ENCODE assay signal across 9 cellular contexts in genomic region chr16:15649727-15650018, GRCh38. TPM values are rescaled to one million over a fixed set of nuclear protein-coding genes. Genes with fewer than 3 reads are reported as not detected.
DNase-seq lines count a peak whose midpoint lies in the region; ATAC-seq lines count a peak whose summit lies in the region.
"Had no signal": no experiment of that assay in that cellular context is flagged by ENCODE, and none has a peak within 500 bp of the region (broad histone marks: within the 10 kb centered on the region; RNA-seq: fewer than 3 reads in every experiment).

No MANE protein-coding gene starts in this region.

- H3K4me1 Mint-ChIP-seq in T-helper 2 cell treated with Interferon-gamma antibody and Interleukin-4, amounts not matched to agents 5 μg/mL and 100 μg/mL, for 36 hours (ENCODE audit: low read depth) = peaks cover 22% of the 10 kb centered on the region
- H3K4me1 Mint-ChIP-seq in activated T-helper 2 cell treated with anti-CD3 and anti-CD28 coated beads, Interferon-gamma antibody, Interleukin-2, Interleukin-4, amounts not matched to agents 10 μg/mL and 5 μg/mL and 100 μg/mL, durations not matched to agents 14 hours and 24 hours and 36 hours (ENCODE audit: low read depth) = peaks cover 16% of the 10 kb centered on the region
- H3K4me1 Mint-ChIP-seq in immature natural killer cell = peaks cover 31 to 33% of the 10 kb centered on the region in 2 donors

- H3K4me1 ChIP-seq in subcutaneous abdominal adipose tissue (ENCODE audit: control insufficient read depth in 5 of 5, insufficient read depth in 5 of 5, low read length in 5 of 5) = peaks cover 3 to 18% (median 15%) of the 10 kb centered on the region in 5 donors

- no peak for DNase-seq in T-helper 2 cell treated with Interferon-gamma antibody and Interleukin-4, amounts not matched to agents 5 μg/mL and 100 μg/mL, for 36 hours (ENCODE audit: low spot score)
- DNase-seq in T-helper 2 cell (no peak), immature natural killer cell (no peak), NCI-H1092 (lab: John Stamatoyannopoulos, UW) (no peak)
- no peak for DNase-seq in activated T-helper 2 cell treated with anti-CD3 and anti-CD28 coated beads, Interferon-gamma antibody, Interleukin-2, Interleukin-4, amounts not matched to agents 10 μg/mL and 5 μg/mL and 100 μg/mL, durations not matched to agents 14 hours and 24 hours and 36 hours (ENCODE audit: low spot score)
- no peak for DNase-seq in activated effector memory CD4-positive, alpha-beta T cell treated with Interleukin-2 at 50 U/mL for 16 hours
- DNase-seq: NCI-H2081 treated with DMSO at 0.1 percent for 48 hours had no signal

- peaks cover 11% of the 10 kb centered on the region for H3K36me3 Mint-ChIP-seq in T-helper 2 cell treated with Interferon-gamma antibody and Interleukin-4, amounts not matched to agents 5 μg/mL and 100 μg/mL, for 36 hours (ENCODE audit: low read depth)
- peaks cover 14% of the 10 kb centered on the region for H3K36me3 Mint-ChIP-seq in activated T-helper 2 cell treated with anti-CD3 and anti-CD28 coated beads, Interferon-gamma antibody, Interleukin-2, Interleukin-4, amounts not matched to agents 10 μg/mL and 5 μg/mL and 100 μg/mL, durations not matched to agents 14 hours and 24 hours and 36 hours (ENCODE audit: low read depth)
- H3K36me3 Mint-ChIP-seq in immature natural killer cell = peaks cover 0 to 4% (median 3%) of the 10 kb centered on the region in 3 donors

- H3K36me3 ChIP-seq in subcutaneous abdominal adipose tissue (ENCODE audit: control insufficient read depth in 5 of 5, insufficient read depth in 5 of 5, low read length in 5 of 5) = peaks cover 0 to 3% (median 0%) of the 10 kb centered on the region in 5 donors

- no peak for ATAC-seq in HG03442 (IDR thresholded peaks at IDR 0.05; ENCODE audit: unreplicated experiment)

- peak overlapping the region; percentile 58 to 94 (median 66) for H3K4me3 ChIP-seq in subcutaneous abdominal adipose tissue (ENCODE audit: low read depth in 1 of 5, low read length in 5 of 5)

- peak overlapping the region; percentile 78 for H3K27ac Mint-ChIP-seq in T-helper 2 cell treated with Interferon-gamma antibody and Interleukin-4, amounts not matched to agents 5 μg/mL and 100 μg/mL, for 36 hours
- peak overlapping the region; percentile 78 for H3K27ac Mint-ChIP-seq in activated T-helper 2 cell treated with anti-CD3 and anti-CD28 coated beads, Interferon-gamma antibody, Interleukin-2, Interleukin-4, amounts not matched to agents 10 μg/mL and 5 μg/mL and 100 μg/mL, durations not matched to agents 14 hours and 24 hours and 36 hours
- H3K27ac Mint-ChIP-seq in immature natural killer cell = peak overlapping the region; percentile 87 to 93 (median 90)

- no peak overlapping the region for H3K27ac ChIP-seq in subcutaneous abdominal adipose tissue (ENCODE audit: low read depth, low read length)

- H3K4me3 Mint-ChIP-seq in T-helper 2 cell treated with Interferon-gamma antibody and Interleukin-4, amounts not matched to agents 5 μg/mL and 100 μg/mL, for 36 hours = peak overlapping the region; percentile 84
- H3K4me3 Mint-ChIP-seq in activated T-helper 2 cell treated with anti-CD3 and anti-CD28 coated beads, Interferon-gamma antibody, Interleukin-2, Interleukin-4, amounts not matched to agents 10 μg/mL and 5 μg/mL and 100 μg/mL, durations not matched to agents 14 hours and 24 hours and 36 hours (ENCODE audit: low read depth) = peak overlapping the region; percentile 78
- H3K4me3 Mint-ChIP-seq in immature natural killer cell = peak overlapping the region; percentile 85 to 99 (median 88)

- no peaks in the 10 kb centered on the region for H3K27me3 ChIP-seq in subcutaneous abdominal adipose tissue (ENCODE audit: control insufficient read depth in 5 of 5, insufficient read depth in 4 of 5, low read length in 5 of 5)

- no peaks in the 10 kb centered on the region for H3K9me3 Mint-ChIP-seq in T-helper 2 cell treated with Interferon-gamma antibody and Interleukin-4, amounts not matched to agents 5 μg/mL and 100 μg/mL, for 36 hours
- H3K9me3 Mint-ChIP-seq in activated T-helper 2 cell treated with anti-CD3 and anti-CD28 coated beads, Interferon-gamma antibody, Interleukin-2, Interleukin-4, amounts not matched to agents 10 μg/mL and 5 μg/mL and 100 μg/mL, durations not matched to agents 14 hours and 24 hours and 36 hours = no peaks in the 10 kb centered on the region
- H3K9me3 Mint-ChIP-seq in immature natural killer cell = no peaks in the 10 kb centered on the region

- H3K9me3 ChIP-seq in subcutaneous abdominal adipose tissue (ENCODE audit: control insufficient read depth in 5 of 5, low read length in 5 of 5) = no peaks in the 10 kb centered on the region

- H3K9ac ChIP-seq in subcutaneous abdominal adipose tissue (ENCODE audit: low read length in 5 of 5) = peak overlapping the region in 3 of 5 donors; percentile 35 to 69 (median 56)

- H3K27me3 Mint-ChIP-seq in T-helper 2 cell treated with Interferon-gamma antibody and Interleukin-4, amounts not matched to agents 5 μg/mL and 100 μg/mL, for 36 hours (ENCODE audit: low read depth) = no peaks in the 10 kb centered on the region
- no peaks in the 10 kb centered on the region for H3K27me3 Mint-ChIP-seq in activated T-helper 2 cell treated with anti-CD3 and anti-CD28 coated beads, Interferon-gamma antibody, Interleukin-2, Interleukin-4, amounts not matched to agents 10 μg/mL and 5 μg/mL and 100 μg/mL, durations not matched to agents 14 hours and 24 hours and 36 hours (ENCODE audit: low read depth)
- peaks cover 3 to 14% (median 8%) of the 10 kb centered on the region in 3 donors for H3K27me3 Mint-ChIP-seq in immature natural killer cell (ENCODE audit: low read depth in 3 of 3)

- intact Hi-C loops in activated T-helper 2 cell treated with anti-CD3 and anti-CD28 coated beads, Interferon-gamma antibody, Interleukin-2, Interleukin-4, amounts not matched to agents 10 μg/mL and 5 μg/mL and 100 μg/mL, durations not matched to agents 14 hours and 24 hours and 36 hours (cut with micrococcal nuclease) = loop anchor here (1.0 to 2.0 kb wide), 3 partner anchors 7 to 59 kb away; no protein-coding TSS in a partner anchor

RNA-seq across cellular contexts. Expression of gene NDE1, which starts 0.4 kb away (rescaled TPM):
- 88.8 and 97.7 TPM in 2 replicates for total RNA-seq in activated T-helper 2 cell treated with anti-CD3 and anti-CD28 coated beads, Interferon-gamma antibody, Interleukin-2, Interleukin-4, amounts not matched to agents 10 μg/mL and 5 μg/mL and 100 μg/mL, durations not matched to agents 14 hours and 24 hours and 36 hours
- polyA plus RNA-seq in immature natural killer cell = 10 to 100 TPM in 2 of 3 donors, 1 to 10 TPM in 1; 3.8 to 55.1 (median 16.8) TPM

RNA-seq across cellular contexts. Expression of gene MARF1, which starts 6.7 kb away (rescaled TPM):
- total RNA-seq in activated T-helper 2 cell treated with anti-CD3 and anti-CD28 coated beads, Interferon-gamma antibody, Interleukin-2, Interleukin-4, amounts not matched to agents 10 μg/mL and 5 μg/mL and 100 μg/mL, durations not matched to agents 14 hours and 24 hours and 36 hours = 49.9 and 56.4 TPM in 2 replicates
- polyA plus RNA-seq in immature natural killer cell = 10 to 100 TPM in 1 of 3 donors, 1 to 10 TPM in 2; 3.0 to 13.3 (median 4.0) TPM
